Comparison of ENCODE assay signal across 1 cellular context in genomic region chr9:37371565-37372464, GRCh38.
TF ChIP-seq lines count a peak whose summit lies in the region.

No MANE protein-coding gene starts in this region.

TF ChIP-seq in H1, 55 proteins besides CTCF, POLR2A, EP300 and RAD21 (continued from another document):
- TF ChIP-seq CHD7 (IDR thresholded peaks at IDR 0.05; ENCODE audit: insufficient replicate concordance, low read length) (no peak), TAF1 (IDR thresholded peaks at IDR 0.05; ENCODE audit: low read depth, low read length) (no peak)
